ENCODE assay signal across 8 cellular contexts in genomic region chr22:24178502-24179440, GRCh38. TPM values are rescaled to one million over a fixed set of nuclear protein-coding genes. Genes with fewer than 3 reads are reported as not detected.
A peak's percentile ranks its signal among the peaks of the same experiment; 100 is the strongest.
DNase-seq lines count a peak whose midpoint lies in the region; ATAC-seq, FAIRE-seq and TF ChIP-seq lines count a peak whose summit lies in the region.

No MANE protein-coding gene starts in this region.

- POLR2A ChIA-PET in BJ (lab: Charles Lee) (no interaction called here), HCT116 (lab: Charles Lee) (no interaction called here)
- POLR2A ChIA-PET in activated CD8-positive, alpha-beta T cell treated with anti-CD3 and anti-CD28 coated beads for 36 hours (lab: Charles Lee), result interaction anchor here (1.1 kb wide), 1 partner anchor 21 kb away, joined by 3 read pairs; no protein-coding TSS in a partner anchor
- POLR2A ChIA-PET in naive thymus-derived CD4-positive, alpha-beta T cell (lab: Charles Lee), result interaction anchor here (1.1 to 1.6 kb wide), 2 partner anchors 22 to 46 kb away, joined by 4 to 5 read pairs; no protein-coding TSS in a partner anchor

- no peaks in the 10 kb centered on the region for H4K20me1 ChIP-seq in HCT116 (ENCODE audit: insufficient read depth)

- no peak overlapping the region for H3K9ac ChIP-seq in HCT116 (ENCODE audit: low read length)
- no peak overlapping the region for H3K9ac ChIP-seq in kidney (ENCODE audit: low read length in 2 of 2)

- H3K4me3 ChIP-seq in BJ (ENCODE audit: low read depth, low read length) (no peak overlapping the region), HCT116 (replicated peaks in 1 of 2; ENCODE audit: low read depth in 1 of 2, low read length in 2 of 2) (no peak overlapping the region), kidney (ENCODE audit: low read length in 2 of 2) (no peak overlapping the region)
- no peak overlapping the region for H3K4me3 ChIP-seq in naive thymus-derived CD4-positive, alpha-beta T cell (ENCODE audit: low read length)

- peaks cover 4% of the 10 kb centered on the region for H3K4me1 Mint-ChIP-seq in activated CD8-positive, alpha-beta T cell treated with anti-CD3 and anti-CD28 coated beads for 36 hours (ENCODE audit: low read depth)
- peaks cover 0 to 2% (median 0%) of the 10 kb centered on the region in 7 donors for H3K4me1 Mint-ChIP-seq in naive thymus-derived CD4-positive, alpha-beta T cell

- no peak overlapping the region for H2AFZ ChIP-seq in HCT116 (ENCODE audit: low read depth, low read length, poor library complexity, severe bottlenecking)

- no peaks in the 10 kb centered on the region for H3K79me2 ChIP-seq in HCT116 (ENCODE audit: insufficient read depth, low read length)

- no TSS peak for BruUV-seq in HCT116 (replicated peaks; lab: Mats Ljungman, UMichigan)

- TF ChIP-seq POLR2A in HCT116 (IDR thresholded peaks at IDR 0.05; ENCODE audit: borderline replicate concordance, extremely low read depth, insufficient read depth, insufficient read length), result no peak

- no peaks in the 10 kb centered on the region for H3K27me3 Mint-ChIP-seq in activated CD8-positive, alpha-beta T cell treated with anti-CD3 and anti-CD28 coated beads for 36 hours
- no peaks in the 10 kb centered on the region for H3K27me3 Mint-ChIP-seq in naive thymus-derived CD4-positive, alpha-beta T cell

- H3K4me1 ChIP-seq in HCT116 (ENCODE audit: control insufficient read depth in 1 of 2, insufficient read depth in 2 of 2, low read length in 2 of 2), result peaks cover 7 to 10% of the 10 kb centered on the region in 2 experiments; a peak in 3 of 4 replicates
- peaks cover 0 to 17% of the 10 kb centered on the region in 2 donors for H3K4me1 ChIP-seq in kidney (ENCODE audit: control insufficient read depth in 1 of 2, insufficient read depth in 1 of 2, low read depth in 1 of 2, low read length in 2 of 2)
- no peaks in the 10 kb centered on the region for H3K4me1 ChIP-seq in naive thymus-derived CD4-positive, alpha-beta T cell (ENCODE audit: control insufficient read depth in 2 of 2, insufficient read depth in 2 of 2, low read length in 2 of 2)

- H3K27me3 ChIP-seq in BJ (ENCODE audit: control insufficient read depth, insufficient read depth, low read length) (no peaks in the 10 kb centered on the region), HCT116 (ENCODE audit: insufficient read depth, low read length) (no peaks in the 10 kb centered on the region)
- no peaks in the 10 kb centered on the region for H3K27me3 ChIP-seq in naive thymus-derived CD4-positive, alpha-beta T cell (ENCODE audit: control insufficient read depth in 2 of 2, insufficient read depth in 2 of 2, low read length in 2 of 2)

- peak; percentile 20; the same call in 1 of the 2 replicates for TF ChIP-seq RAD21 in HCT116 (IDR thresholded peaks at IDR 0.05; ENCODE audit: low read depth)

- CTCF ChIA-PET in BJ (lab: Yijun Ruan, JAX) (interaction anchor here (1.2 to 5.8 kb wide), 5 partner anchors 11 to 92 kb away, joined by 3 to 49 read pairs (median 5); no protein-coding TSS in a partner anchor), HCT116 (lab: Charles Lee) (interaction anchor here (0.7 to 1.6 kb wide), 4 partner anchors 21 to 69 kb away, joined by 3 to 5 read pairs (median 3); no protein-coding TSS in a partner anchor)
- CTCF ChIA-PET in activated CD8-positive, alpha-beta T cell treated with anti-CD3 and anti-CD28 coated beads for 36 hours (lab: Charles Lee), result interaction anchor here (0.9 to 1.4 kb wide), 5 partner anchors 21 to 223 kb away, joined by 3 to 6 read pairs (median 4); no protein-coding TSS in a partner anchor
- CTCF ChIA-PET in naive thymus-derived CD4-positive, alpha-beta T cell (lab: Charles Lee), result interaction anchor here (0.6 to 1.6 kb wide), 7 partner anchors 12 to 69 kb away, joined by 3 to 12 read pairs (median 3); no protein-coding TSS in a partner anchor

- H3K4me2 ChIP-seq in HCT116 (ENCODE audit: low read length), result no peak overlapping the region

- no peaks in the 10 kb centered on the region for H3K9me3 Mint-ChIP-seq in activated CD8-positive, alpha-beta T cell treated with anti-CD3 and anti-CD28 coated beads for 36 hours
- H3K9me3 Mint-ChIP-seq in naive thymus-derived CD4-positive, alpha-beta T cell, result no peaks in the 10 kb centered on the region

- peak overlapping the region; percentile 30 for H3K27ac Mint-ChIP-seq in activated CD8-positive, alpha-beta T cell treated with anti-CD3 and anti-CD28 coated beads for 36 hours
- H3K27ac Mint-ChIP-seq in naive thymus-derived CD4-positive, alpha-beta T cell, result peak overlapping the region in 4 of 9 donors; percentile 41 to 82 (median 67)

- TF ChIP-seq CTCF in BJ (IDR thresholded peaks at IDR 0.05; ENCODE audit: insufficient read depth, low read depth, low read length) (peak; percentile 33), HCT116 (IDR thresholded peaks at IDR 0.05 in 2 of 3, conservative IDR thresholded peaks at IDR 0.05 in 1 of 3; ENCODE audit: borderline replicate concordance in 1 of 3, insufficient read depth in 1 of 3, low read depth in 2 of 3, low read length in 2 of 3) (peak; percentile 17 to 59 (median 58); a peak in 4 of 6 replicates), kidney (IDR thresholded peaks at IDR 0.05; ENCODE audit: borderline replicate concordance, extremely low read depth, insufficient read depth) (no peak)
- TF ChIP-seq CTCF in activated CD8-positive, alpha-beta T cell treated with anti-CD3 and anti-CD28 coated beads for 36 hours (IDR thresholded peaks at IDR 0.05), result no peak

- H3K27ac ChIP-seq in HCT116 (ENCODE audit: low read depth, low read length) (no peak overlapping the region), kidney (ENCODE audit: low read depth in 2 of 2, low read length in 2 of 2) (no peak overlapping the region)
- no peak overlapping the region for H3K27ac ChIP-seq in naive thymus-derived CD4-positive, alpha-beta T cell (ENCODE audit: low read depth, low read length)

- H3K36me3 ChIP-seq in BJ (ENCODE audit: control insufficient read depth, insufficient read depth, low read length) (peaks cover 15% of the 10 kb centered on the region), HCT116 (ENCODE audit: control insufficient read depth in 1 of 2, insufficient read depth in 2 of 2, low read length in 2 of 2) (no peaks in the 10 kb centered on the region; a peak in 2 of 4 replicates), kidney (ENCODE audit: control insufficient read depth in 1 of 2, insufficient read depth in 2 of 2, low read length in 2 of 2) (peaks cover 0 to 4% of the 10 kb centered on the region in 2 donors)
- H3K36me3 ChIP-seq in naive thymus-derived CD4-positive, alpha-beta T cell (ENCODE audit: control insufficient read depth in 2 of 3, insufficient read depth in 3 of 3, low read length in 3 of 3), result peaks cover 0 to 51% (median 5%) of the 10 kb centered on the region in 3 experiments

- ATAC-seq in HCT116 (peak; percentile 37), esophagus mucosa (no peak), HG03442 (IDR thresholded peaks at IDR 0.05; ENCODE audit: unreplicated experiment) (no peak), GM18870 (IDR thresholded peaks at IDR 0.05; ENCODE audit: unreplicated experiment) (no peak)
- peak; percentile 8 for ATAC-seq in activated CD8-positive, alpha-beta T cell treated with anti-CD3 and anti-CD28 coated beads for 36 hours
- ATAC-seq in naive thymus-derived CD4-positive, alpha-beta T cell, result no peak

- no peaks in the 10 kb centered on the region for H3K9me2 ChIP-seq in HCT116 (ENCODE audit: insufficient read depth)

- H3K9me3 ChIP-seq in HCT116 (ENCODE audit: control insufficient read depth in 1 of 2, insufficient read depth in 1 of 2, low read depth in 1 of 2, low read length in 2 of 2) (no peaks in the 10 kb centered on the region), kidney (ENCODE audit: control insufficient read depth in 1 of 2, low read length in 2 of 2) (no peaks in the 10 kb centered on the region)
- no peaks in the 10 kb centered on the region for H3K9me3 ChIP-seq in naive thymus-derived CD4-positive, alpha-beta T cell (ENCODE audit: control insufficient read depth in 2 of 3, low read length in 3 of 3)

- peaks cover 2% of the 10 kb centered on the region for H3K36me3 Mint-ChIP-seq in activated CD8-positive, alpha-beta T cell treated with anti-CD3 and anti-CD28 coated beads for 36 hours (ENCODE audit: low read depth)
- H3K36me3 Mint-ChIP-seq in naive thymus-derived CD4-positive, alpha-beta T cell, result peaks cover 0 to 2% (median 0%) of the 10 kb centered on the region in 5 donors

- RAD21 ChIA-PET in HCT116 (lab: Charles Lee; ENCODE audit: low non-redundant PET in 1 of 2, low total read pairs in 2 of 2, uncharacterized antibody in 2 of 2, unreplicated experiment in 2 of 2), result no interaction called here

- FAIRE-seq in kidney (lab: Jason Lieb, UNC), result no peak

- no peak for DNase-seq in BJ (ENCODE audit: low read depth)
- DNase-seq in HCT116 (ENCODE audit: low read depth, low spot score), result no peak
- no peak for DNase-seq in activated CD8-positive, alpha-beta T cell treated with anti-CD3 and anti-CD28 coated beads for 36 hours
- DNase-seq in kidney, result peak; percentile 67
- DNase-seq in naive thymus-derived CD4-positive, alpha-beta T cell, result no peak

- no peak overlapping the region for H3K4me3 Mint-ChIP-seq in activated CD8-positive, alpha-beta T cell treated with anti-CD3 and anti-CD28 coated beads for 36 hours
- H3K4me3 Mint-ChIP-seq in naive thymus-derived CD4-positive, alpha-beta T cell, result no peak overlapping the region

- intact Hi-C loops in HCT116 (cut with micrococcal nuclease) (loop anchor here (5.0 kb wide), 1 partner anchor 196 kb away; the partner anchor contains the start of gene GSTT2), kidney (cut with DNase I) (no loop called here)
- intact Hi-C loops in activated CD8-positive, alpha-beta T cell treated with anti-CD3 and anti-CD28 coated beads for 36 hours (cut with micrococcal nuclease), result no loop called here
- intact Hi-C loops in naive thymus-derived CD4-positive, alpha-beta T cell (cut with micrococcal nuclease), result loop anchor here in 1 of 2 donors (5.0 kb wide), 1 partner anchor 196 kb away; the partner anchor contains the start of gene GSTT2

TF ChIP-seq in HCT116, 20 proteins besides CTCF, POLR2A, EP300 and RAD21 (continues in another document):
- TF ChIP-seq JUND (IDR thresholded peaks at IDR 0.05) (no peak), POLR2AphosphoS5 (IDR thresholded peaks at IDR 0.05; ENCODE audit: low read depth, low read length) (no peak), ZFX (IDR thresholded peaks at IDR 0.05) (no peak)

RNA-seq across cellular contexts. Expression of gene SUSD2, which starts 2.5 kb away (rescaled TPM):
- 2.6 and 5.2 TPM in 2 replicates for polyA plus RNA-seq in BJ (2011; rRNA removed)
- 1.2 and 1.3 TPM in 2 replicates for polyA minus RNA-seq in BJ (2011; rRNA and poly(A)+ RNA removed)
- total RNA-seq in HCT116 (2021; ENCODE audit: unreplicated experiment), result 6.6 TPM
- polyA plus RNA-seq in HCT116 (2012), result 9.6 and 10.3 TPM in 2 replicates
- total RNA-seq in activated CD8-positive, alpha-beta T cell treated with anti-CD3 and anti-CD28 coated beads for 36 hours, result under 1 TPM; 0.65 to 0.95 TPM
- total RNA-seq in kidney, result 14.8 TPM
- 25.2 TPM for polyA plus RNA-seq in kidney (ENCODE audit: insufficient read depth, low read depth, low replicate concordance)
- total RNA-seq in naive thymus-derived CD4-positive, alpha-beta T cell, result 1 to 10 TPM; 1.0 to 2.3 (median 1.7) TPM
- polyA plus RNA-seq in naive thymus-derived CD4-positive, alpha-beta T cell, result under 1 TPM in 1 of 2 donors, not detected in 1; 0.40 TPM
- total RNA-seq in esophagus mucosa, result 1.4 TPM

Comparison
In these comparisons a context has a peak if more than half of its experiments do, and no peak if none do; other contexts are left out.
1. CTCF ChIP-seq: peak in BJ (single experiment) and HCT116 (3 of 3); none in activated CD8-positive, alpha-beta T cell treated with anti-CD3 and anti-CD28 coated beads for 36 hours (single experiment) and kidney (single experiment).
2. ATAC-seq: peak in HCT116 (single experiment) and activated CD8-positive, alpha-beta T cell treated with anti-CD3 and anti-CD28 coated beads for 36 hours (single experiment); none in naive thymus-derived CD4-positive, alpha-beta T cell (single experiment), esophagus mucosa (single experiment), HG03442 (single experiment) and GM18870 (single experiment).
3. POLR2A ChIA-PET loops: an anchor here in activated CD8-positive, alpha-beta T cell treated with anti-CD3 and anti-CD28 coated beads for 36 hours (1.1 kb wide) and naive thymus-derived CD4-positive, alpha-beta T cell (1.1 to 1.6 kb wide); none called in BJ and HCT116.